ENCODE assay signal across 11 cellular contexts in genomic region chr9:14205463-14205862, GRCh38.
A peak's percentile ranks its signal among the peaks of the same experiment; 100 is the strongest.
DNase-seq lines count a peak whose midpoint lies in the region; ATAC-seq, FAIRE-seq and TF ChIP-seq lines count a peak whose summit lies in the region.
"Had no signal": no experiment of that assay in that cellular context is flagged by ENCODE, and none has a peak within 500 bp of the region (broad histone marks: within the 10 kb centered on the region; RNA-seq: fewer than 3 reads in every experiment).

No MANE protein-coding gene starts in this region.

- H3K27me3 ChIP-seq in astrocyte (ENCODE audit: insufficient read depth, low read length) (no peaks in the 10 kb centered on the region), heart right ventricle (no peaks in the 10 kb centered on the region), skeletal muscle satellite cell (ENCODE audit: control insufficient read depth, insufficient read depth, low read length) (no peaks in the 10 kb centered on the region)

- H3K4me1 ChIP-seq in astrocyte (ENCODE audit: insufficient read depth, low read length), result peaks cover 35% of the 10 kb centered on the region
- H3K4me1 ChIP-seq in heart right ventricle, result peaks cover 5 to 93% (median 64%) of the 10 kb centered on the region in 9 donors
- H3K4me1 ChIP-seq in skeletal muscle satellite cell (ENCODE audit: control insufficient read depth, insufficient read depth, low read length), result peaks cover 38% of the 10 kb centered on the region

- intact Hi-C loops in heart right ventricle (cut with DNase I), result loop anchor here in 2 of 10 donors (2.0 to 5.0 kb wide), 2 partner anchors 102 to 107 kb away; no protein-coding TSS in a partner anchor
- intact Hi-C loops in posterior vena cava (cut with DNase I), result loop anchor here (10.0 kb wide), 2 partner anchors 89 to 761 kb away; no protein-coding TSS in a partner anchor

- H3K4me3 Mint-ChIP-seq in astrocyte (ENCODE audit: unreplicated experiment), result no peak overlapping the region
- H3K4me3 Mint-ChIP-seq: activated B cell treated with CpG ODN at 0.5 μM for 24 hours, immature natural killer cell had no signal

- H3K4me1 Mint-ChIP-seq in astrocyte (ENCODE audit: low read depth, unreplicated experiment), result peaks cover 12% of the 10 kb centered on the region
- H3K4me1 Mint-ChIP-seq: activated B cell treated with CpG ODN at 0.5 μM for 24 hours, immature natural killer cell had no signal

- WGBS in heart right ventricle, 2 donors, result 56 to 57% methylated on average over 1 of the region's 1 CpG

- DNase-seq in HS-5 (ENCODE audit: low read depth), result peak; percentile 91
- peak; percentile 97 for DNase-seq in astrocyte (ENCODE audit: low read depth)
- DNase-seq in heart right ventricle, result no peak
- no peak for DNase-seq in posterior vena cava (ENCODE audit: low spot score)
- DNase-seq in RPMI8226, result no peak
- no peak for DNase-seq in T-helper 2 cell
- DNase-seq: activated B cell treated with CpG ODN at 0.5 μM for 24 hours; activated effector memory CD4-positive, alpha-beta T cell treated with Interleukin-2 at 50 U/mL for 16 hours; immature natural killer cell had no signal

- H3K4me3 ChIP-seq in astrocyte (ENCODE audit: insufficient read depth, low read depth, low read length) (no peak overlapping the region), heart right ventricle (no peak overlapping the region), skeletal muscle satellite cell (ENCODE audit: low read length) (no peak overlapping the region)

- H3K27ac ChIP-seq in astrocyte (ENCODE audit: low read depth, low read length) (peak overlapping the region; percentile 69), heart right ventricle (peak overlapping the region in 8 of 10 donors; percentile 48 to 84 (median 70))

- no peaks in the 10 kb centered on the region for H3K9me3 ChIP-seq in astrocyte (ENCODE audit: insufficient read depth, low read depth, low read length)
- no peaks in the 10 kb centered on the region for H3K9me3 ChIP-seq in heart right ventricle
- no peaks in the 10 kb centered on the region for H3K9me3 ChIP-seq in skeletal muscle satellite cell (replicated peaks; ENCODE audit: low read length)

- no peak overlapping the region for H2AFZ ChIP-seq in astrocyte (ENCODE audit: low read depth, low read length)

- H3K27me3 Mint-ChIP-seq in astrocyte (ENCODE audit: low read depth, unreplicated experiment), result no peaks in the 10 kb centered on the region
- H3K27me3 Mint-ChIP-seq: activated B cell treated with CpG ODN at 0.5 μM for 24 hours had no signal

- H3K79me2 ChIP-seq in astrocyte (ENCODE audit: insufficient read depth, low read length), result peaks cover 72% of the 10 kb centered on the region

- H3K36me3 Mint-ChIP-seq in astrocyte (ENCODE audit: low read depth, unreplicated experiment), result no peaks in the 10 kb centered on the region

- peak overlapping the region; percentile 4 for H3K27ac Mint-ChIP-seq in astrocyte (ENCODE audit: unreplicated experiment)
- H3K27ac Mint-ChIP-seq: activated B cell treated with CpG ODN at 0.5 μM for 24 hours, immature natural killer cell had no signal

- H4K20me1 ChIP-seq in astrocyte (ENCODE audit: insufficient read depth, low read length), result no peaks in the 10 kb centered on the region

- ATAC-seq in heart right ventricle (peak in 5 of 8 donors; percentile 41 to 72 (median 45)), GM21717 (IDR thresholded peaks at IDR 0.05; ENCODE audit: unreplicated experiment) (no peak)

- FAIRE-seq in astrocyte (lab: Jason Lieb, UNC), result peak; percentile 98

- TF ChIP-seq CTCF in astrocyte (IDR thresholded peaks at IDR 0.05; ENCODE audit: insufficient read depth, low read depth, low read length) (no peak), heart right ventricle (IDR thresholded peaks at IDR 0.05) (no peak)

- H3K9ac ChIP-seq in astrocyte (ENCODE audit: low read length), result no peak overlapping the region
- no peak overlapping the region for H3K9ac ChIP-seq in skeletal muscle satellite cell (ENCODE audit: low read depth, low read length)

- H3K36me3 ChIP-seq in astrocyte (ENCODE audit: insufficient read depth, low read length) (no peaks in the 10 kb centered on the region), heart right ventricle (no peaks in the 10 kb centered on the region), skeletal muscle satellite cell (ENCODE audit: insufficient read depth, low read length) (no peaks in the 10 kb centered on the region)

- no peaks in the 10 kb centered on the region for H3K9me3 Mint-ChIP-seq in astrocyte (ENCODE audit: unreplicated experiment)
- H3K9me3 Mint-ChIP-seq: activated B cell treated with CpG ODN at 0.5 μM for 24 hours had no signal

- H3K4me2 ChIP-seq in astrocyte (ENCODE audit: low read length) (peak overlapping the region; percentile 56), skeletal muscle satellite cell (ENCODE audit: low read length) (peak overlapping the region; percentile 52)

Comparison
In these comparisons a context has a peak if more than half of its experiments do, and no peak if none do; other contexts are left out.
1. DNase-seq: peak in HS-5 (single experiment) and astrocyte (single experiment); none in heart right ventricle (0 of 2), posterior vena cava (single experiment), RPMI8226 (single experiment) and T-helper 2 cell (0 of 5).